Comparison of ENCODE assay signal across 1 cellular context in genomic region chr16:31187808-31188189, GRCh38.
TF ChIP-seq lines count a peak whose summit lies in the region.

No MANE protein-coding gene starts in this region.

TF ChIP-seq in endothelial cell of umbilical vein, 7 proteins besides CTCF, POLR2A, EP300 and RAD21:
- TF ChIP-seq MAX (IDR thresholded peaks at IDR 0.05; ENCODE audit: insufficient read depth, insufficient read length) (no peak), GATA2 (IDR thresholded peaks at IDR 0.05; ENCODE audit: insufficient read depth, insufficient read length, low read depth, low read length) (no peak), POLR2AphosphoS5 (IDR thresholded peaks at IDR 0.05; ENCODE audit: insufficient read depth, low read depth, low read length) (no peak), FOS (IDR thresholded peaks at IDR 0.05; ENCODE audit: borderline replicate concordance, insufficient read depth, low read length) (no peak)
